ENCODE assay signal across 8 cellular contexts in genomic region chr1:167714098-167714850, GRCh38. TPM values are rescaled to one million over a fixed set of nuclear protein-coding genes. Genes with fewer than 3 reads are reported as not detected.
DNase-seq lines count a peak whose midpoint lies in the region; TF ChIP-seq lines count a peak whose summit lies in the region.

No MANE protein-coding gene starts in this region.

- peak overlapping the region; percentile 98 for H3K9ac ChIP-seq in Loucy (ENCODE audit: low read depth, low read length, poor library complexity, severe bottlenecking)

- H2AFZ ChIP-seq in Loucy (ENCODE audit: low read length) (peak overlapping the region; percentile 94), neuron (ENCODE audit: low read depth, low read length) (peak overlapping the region; percentile 99)

- peaks cover 5% of the 10 kb centered on the region; the same call in 1 of the 2 replicates for H3F3A ChIP-seq in Loucy (ENCODE audit: low read depth)

- no peaks in the 10 kb centered on the region for H3K36me3 ChIP-seq in H7 (replicated peaks; ENCODE audit: control insufficient read depth, insufficient read depth, low read length)
- no peaks in the 10 kb centered on the region for H3K36me3 ChIP-seq in Loucy (ENCODE audit: insufficient read depth, low read length)
- no peaks in the 10 kb centered on the region for H3K36me3 ChIP-seq in neuron (ENCODE audit: insufficient read depth, low read length)

- H3K79me2 ChIP-seq in Loucy (ENCODE audit: insufficient read depth, low read length) = no peaks in the 10 kb centered on the region

- DNase-seq in ELR (ENCODE audit: low read depth) (peak; percentile 84), H7 (peak; percentile 87), RWPE1 (ENCODE audit: low spot score) (peak; percentile 70), foreskin fibroblast (peak; percentile 77 to 93), stromal cell of bone marrow (ENCODE audit: low read depth) (peak; percentile 51)
- DNase-seq in activated effector memory CD4-positive, alpha-beta T cell treated with anti-CD3 and anti-CD28 coated beads, Interleukin-2, amount 50 U/mL, for 16 hours = peak; percentile 95

- no peaks in the 10 kb centered on the region for H3K9me3 ChIP-seq in Loucy (ENCODE audit: insufficient read depth, low read depth, low read length)
- no peaks in the 10 kb centered on the region for H3K9me3 ChIP-seq in neuron (ENCODE audit: low read length)

- peaks cover 15% of the 10 kb centered on the region for H3K27me3 ChIP-seq in H7 (ENCODE audit: control insufficient read depth, insufficient read depth, low read length)
- H3K27me3 ChIP-seq in Loucy (ENCODE audit: insufficient read depth, low read length, poor library complexity, severe bottlenecking) = no peaks in the 10 kb centered on the region
- peaks cover 5% of the 10 kb centered on the region for H3K27me3 ChIP-seq in neuron (ENCODE audit: insufficient read depth, low read length)

- H3K4me1 ChIP-seq in Loucy (ENCODE audit: insufficient read depth, low read length, poor library complexity, severe bottlenecking) (peaks cover 12% of the 10 kb centered on the region), neuron (ENCODE audit: insufficient read depth, low read length) (peaks cover 6% of the 10 kb centered on the region)

- TF ChIP-seq CTCF in Loucy (conservative IDR thresholded peaks at IDR 0.05; ENCODE audit: low read length) (no peak), RWPE1 (conservative IDR thresholded peaks at IDR 0.05; ENCODE audit: low read depth) (no peak), foreskin fibroblast (IDR thresholded peaks at IDR 0.05; ENCODE audit: low read depth, low read length) (no peak)

- no peaks in the 10 kb centered on the region for H4K20me1 ChIP-seq in Loucy (ENCODE audit: insufficient read depth, low read length, poor library complexity, severe bottlenecking)

- H3K4me2 ChIP-seq in Loucy (ENCODE audit: low read depth, low read length, poor library complexity, severe bottlenecking) = peak overlapping the region; percentile 96

- H3K27ac ChIP-seq in RWPE1 = peak overlapping the region; percentile 91

- CTCF ChIA-PET in RWPE1 (lab: Yijun Ruan, JAX) = interaction anchor here (0.6 to 1.4 kb wide), 5 partner anchors 26 to 494 kb away, joined by 3 to 4 read pairs (median 3); partner anchors contain the start of gene POU2F1

- H3K9me2 ChIP-seq in Loucy (replicated peaks; ENCODE audit: low read depth, low read length) = no peaks in the 10 kb centered on the region

- H3K4me3 ChIP-seq in H7 (ENCODE audit: insufficient read depth, low read depth, low read length) (peak overlapping the region; percentile 81), Loucy (ENCODE audit: low read length, poor library complexity, severe bottlenecking) (peak overlapping the region; percentile 86), foreskin fibroblast (ENCODE audit: low read depth in 1 of 2, low read length in 2 of 2) (peak overlapping the region; percentile 61 to 77), neuron (ENCODE audit: low read length) (peak overlapping the region; percentile 76)

- POLR2A ChIA-PET in RWPE1 (lab: Yijun Ruan, JAX; ENCODE audit: low non-redundant PET) = interaction anchor here (0.6 to 0.7 kb wide), 4 partner anchors 39 to 473 kb away, joined by 3 to 6 read pairs (median 4); no protein-coding TSS in a partner anchor

RNA-seq across cellular contexts. Expression of gene MPZL1, which starts 7.5 kb away (rescaled TPM):
- total RNA-seq in H7 (2014; rRNA removed; shearing (Covaris generic)) = 99.9 and 104 TPM in 2 replicates

Comparison
In these comparisons a context has a peak if more than half of its experiments do, and no peak if none do; other contexts are left out.
1. Peak in every context shown above with its lines: DNase-seq, H3K4me3 ChIP-seq and H3K27ac ChIP-seq.